In the genomic region with DNA sequence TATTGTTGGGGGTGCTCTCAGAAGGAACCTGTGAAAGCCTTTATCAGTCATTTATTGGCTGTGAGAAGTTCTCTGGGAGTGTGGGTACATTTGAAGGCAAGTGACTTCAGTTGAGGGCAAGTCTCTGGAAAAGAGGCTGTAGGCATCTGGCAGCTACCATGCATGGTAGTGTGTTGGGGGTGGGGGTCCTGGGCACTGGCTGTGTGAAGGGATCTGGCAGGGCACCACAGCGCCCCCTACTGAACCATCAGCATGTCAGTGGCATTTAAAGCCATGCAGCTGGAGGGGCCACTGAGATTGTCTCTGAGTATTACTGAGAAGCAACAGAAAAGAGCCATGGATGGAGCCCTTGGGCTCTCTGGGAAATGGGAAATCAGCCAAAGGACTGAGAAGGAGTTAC, we compare ENCODE assay signal across 9 cellular contexts. TPM values are rescaled to one million over a fixed set of nuclear protein-coding genes. Genes with fewer than 3 reads are reported as not detected.
DNase-seq lines count a peak whose midpoint lies in the region; ATAC-seq and TF ChIP-seq lines count a peak whose summit lies in the region.
"Had no signal": no experiment of that assay in that cellular context is flagged by ENCODE, and none has a peak within 500 bp of the region (broad histone marks: within the 10 kb centered on the region; RNA-seq: fewer than 3 reads in every experiment).

No MANE protein-coding gene starts in this region.

- intact Hi-C loops in thyroid gland (cut with DNase I) (no loop called here), posterior vena cava (cut with DNase I) (no loop called here)

- H3K4me1 Mint-ChIP-seq in T-helper 2 cell treated with Interferon-gamma antibody and Interleukin-4, amounts not matched to agents 5 μg/mL and 100 μg/mL, for 36 hours (ENCODE audit: low read depth) = no peaks in the 10 kb centered on the region

- peak; percentile 34 for TF ChIP-seq CTCF in fibroblast of mammary gland (conservative IDR thresholded peaks at IDR 0.05; ENCODE audit: control insufficient read depth, insufficient read depth, low read depth, low read length)
- peak in 2 of 6 experiments; percentile 17 to 36 for TF ChIP-seq CTCF in thyroid gland (IDR thresholded peaks at IDR 0.05)
- peak in 2 of 6 experiments; percentile 16 to 21 for TF ChIP-seq CTCF in upper lobe of left lung (IDR thresholded peaks at IDR 0.05)

- WGBS in thyroid gland, 2 donors = 43 to 71% methylated on average over 1 of the region's 1 CpG
- WGBS in upper lobe of left lung, 2 donors = 57 to 100% methylated on average over 1 of the region's 1 CpG

- H3K4me1 ChIP-seq in thyroid gland = no peaks in the 10 kb centered on the region
- H3K4me1 ChIP-seq in upper lobe of left lung = no peaks in the 10 kb centered on the region

- TF ChIP-seq POLR2A in thyroid gland (IDR thresholded peaks at IDR 0.05) = no peak
- TF ChIP-seq POLR2A in upper lobe of left lung (IDR thresholded peaks at IDR 0.05) = no peak

- H3K36me3 ChIP-seq in thyroid gland (peaks cover 12 to 18% of the 10 kb centered on the region in 2 donors), upper lobe of left lung (peaks cover 7 to 34% (median 15%) of the 10 kb centered on the region in 4 donors)

- no peak for ATAC-seq in upper lobe of left lung (ENCODE audit: low FRiP score in 2 of 2)

- H3K27me3 ChIP-seq in thyroid gland (no peaks in the 10 kb centered on the region), upper lobe of left lung (no peaks in the 10 kb centered on the region)

- no peaks in the 10 kb centered on the region for H3K27me3 Mint-ChIP-seq in T-helper 2 cell treated with Interferon-gamma antibody and Interleukin-4, amounts not matched to agents 5 μg/mL and 100 μg/mL, for 36 hours (ENCODE audit: low read depth)

- H3K4me3 ChIP-seq in fibroblast of mammary gland (ENCODE audit: control insufficient read depth, low read depth, low read length) (no peak overlapping the region), thyroid gland (replicated peaks in 1 of 3) (no peak overlapping the region), upper lobe of left lung (no peak overlapping the region)

- no peaks in the 10 kb centered on the region for H3K9me3 Mint-ChIP-seq in T-helper 2 cell treated with Interferon-gamma antibody and Interleukin-4, amounts not matched to agents 5 μg/mL and 100 μg/mL, for 36 hours

- no peak overlapping the region for H3K27ac Mint-ChIP-seq in T-helper 2 cell treated with Interferon-gamma antibody and Interleukin-4, amounts not matched to agents 5 μg/mL and 100 μg/mL, for 36 hours

- peak; percentile 35 for DNase-seq in activated naive CD4-positive, alpha-beta T cell treated with Interleukin-2 at 50 U/mL for 16 hours
- no peak for DNase-seq in activated naive CD4-positive, alpha-beta T cell (lab: John Stamatoyannopoulos, UW)
- peak; percentile 16 for DNase-seq in T-helper 2 cell treated with Interferon-gamma antibody and Interleukin-4, amounts not matched to agents 5 μg/mL and 100 μg/mL, for 36 hours (ENCODE audit: low spot score)
- DNase-seq in fibroblast of mammary gland (ENCODE audit: low read depth) (no peak), thyroid gland (peak; percentile 23 to 26), upper lobe of left lung (no peak), posterior vena cava (ENCODE audit: low spot score) (no peak), NOMO-1 (lab: John Stamatoyannopoulos, UW; ENCODE audit: unreplicated experiment in 2 of 2) (no peak)
- DNase-seq: COR-L47 had no signal

- H3K36me3 Mint-ChIP-seq in T-helper 2 cell treated with Interferon-gamma antibody and Interleukin-4, amounts not matched to agents 5 μg/mL and 100 μg/mL, for 36 hours (ENCODE audit: low read depth) = peaks cover 2% of the 10 kb centered on the region

- H3K4me3 Mint-ChIP-seq in T-helper 2 cell treated with Interferon-gamma antibody and Interleukin-4, amounts not matched to agents 5 μg/mL and 100 μg/mL, for 36 hours = no peak overlapping the region

- H3K9me3 ChIP-seq in thyroid gland = no peaks in the 10 kb centered on the region
- no peaks in the 10 kb centered on the region for H3K9me3 ChIP-seq in upper lobe of left lung

- TF ChIP-seq EP300 in upper lobe of left lung (IDR thresholded peaks at IDR 0.05) = no peak

- H3K27ac ChIP-seq in thyroid gland (no peak overlapping the region), upper lobe of left lung (no peak overlapping the region)

RNA-seq across cellular contexts. Expression of gene CRTAP, which starts 30.6 kb away (rescaled TPM):
- total RNA-seq in thyroid gland (100 to 1,000 TPM; 241 to 504 (median 300) TPM), upper lobe of left lung (100 to 1,000 TPM in 3 of 6 donors, 10 to 100 TPM in 3; 75.4 to 235 (median 119) TPM), posterior vena cava (100 to 1,000 TPM; 250 to 323 TPM)

RNA-seq across cellular contexts. Expression of gene GLB1, which starts 47.5 kb away (rescaled TPM):
- total RNA-seq in thyroid gland (100 to 1,000 TPM in 2 of 4 donors, 10 to 100 TPM in 2; 67.3 to 157 (median 96.5) TPM), upper lobe of left lung (10 to 100 TPM; 51.2 to 99.9 (median 77.6) TPM), posterior vena cava (10 to 100 TPM; 37.5 to 50.3 TPM)

RNA-seq across cellular contexts. Expression of gene TMPPE, which starts 47.5 kb away (rescaled TPM):
- total RNA-seq in thyroid gland (10 to 100 TPM in 3 of 4 donors, 1 to 10 TPM in 1; 8.3 to 19.5 (median 15.7) TPM), upper lobe of left lung (10 to 100 TPM in 5 of 6 donors, 1 to 10 TPM in 1; 5.2 to 17.3 (median 13.9) TPM), posterior vena cava (1 to 10 TPM; 8.8 to 8.9 TPM)

Comparison
In these comparisons a context has a peak if more than half of its experiments do, and no peak if none do; other contexts are left out.
1. DNase-seq: peak in activated naive CD4-positive, alpha-beta T cell treated with Interleukin-2 at 50 U/mL for 16 hours (single experiment), T-helper 2 cell treated with Interferon-gamma antibody and Interleukin-4, amounts not matched to agents 5 μg/mL and 100 μg/mL, for 36 hours (single experiment) and thyroid gland (2 of 2); none in activated naive CD4-positive, alpha-beta T cell (0 of 4), fibroblast of mammary gland (single experiment), upper lobe of left lung (0 of 2), posterior vena cava (single experiment) and NOMO-1 (0 of 2).